Comparison of ENCODE assay signal across 1 cellular context in genomic region chr22:50117168-50117762, GRCh38.
TF ChIP-seq lines count a peak whose summit lies in the region.

No MANE protein-coding gene starts in this region.

TF ChIP-seq in K562, 482 proteins besides CTCF, POLR2A, EP300 and RAD21 (continued from another document and continues in another):
- TF ChIP-seq, protein P1, sequence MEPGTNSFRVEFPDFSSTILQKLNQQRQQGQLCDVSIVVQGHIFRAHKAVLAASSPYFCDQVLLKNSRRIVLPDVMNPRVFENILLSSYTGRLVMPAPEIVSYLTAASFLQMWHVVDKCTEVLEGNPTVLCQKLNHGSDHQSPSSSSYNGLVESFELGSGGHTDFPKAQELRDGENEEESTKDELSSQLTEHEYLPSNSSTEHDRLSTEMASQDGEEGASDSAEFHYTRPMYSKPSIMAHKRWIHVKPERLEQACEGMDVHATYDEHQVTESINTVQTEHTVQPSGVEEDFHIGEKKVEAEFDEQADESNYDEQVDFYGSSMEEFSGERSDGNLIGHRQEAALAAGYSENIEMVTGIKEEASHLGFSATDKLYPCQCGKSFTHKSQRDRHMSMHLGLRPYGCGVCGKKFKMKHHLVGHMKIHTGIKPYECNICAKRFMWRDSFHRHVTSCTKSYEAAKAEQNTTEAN (CRISPR knock-in tag; IDR thresholded peaks at IDR 0.05), result no peak
- TF ChIP-seq, protein P2, sequence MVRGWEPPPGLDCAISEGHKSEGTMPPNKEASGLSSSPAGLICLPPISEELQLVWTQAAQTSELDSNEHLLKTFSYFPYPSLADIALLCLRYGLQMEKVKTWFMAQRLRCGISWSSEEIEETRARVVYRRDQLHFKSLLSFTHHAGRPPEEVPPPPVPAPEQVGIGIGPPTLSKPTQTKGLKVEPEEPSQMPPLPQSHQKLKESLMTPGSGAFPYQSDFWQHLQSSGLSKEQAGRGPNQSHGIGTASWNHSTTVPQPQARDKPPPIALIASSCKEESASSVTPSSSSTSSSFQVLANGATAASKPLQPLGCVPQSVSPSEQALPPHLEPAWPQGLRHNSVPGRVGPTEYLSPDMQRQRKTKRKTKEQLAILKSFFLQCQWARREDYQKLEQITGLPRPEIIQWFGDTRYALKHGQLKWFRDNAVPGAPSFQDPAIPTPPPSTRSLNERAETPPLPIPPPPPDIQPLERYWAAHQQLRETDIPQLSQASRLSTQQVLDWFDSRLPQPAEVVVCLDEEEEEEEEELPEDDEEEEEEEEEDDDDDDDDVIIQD (CRISPR knock-in tag; IDR thresholded peaks at IDR 0.05), result no peak
- TF ChIP-seq, protein P3, sequence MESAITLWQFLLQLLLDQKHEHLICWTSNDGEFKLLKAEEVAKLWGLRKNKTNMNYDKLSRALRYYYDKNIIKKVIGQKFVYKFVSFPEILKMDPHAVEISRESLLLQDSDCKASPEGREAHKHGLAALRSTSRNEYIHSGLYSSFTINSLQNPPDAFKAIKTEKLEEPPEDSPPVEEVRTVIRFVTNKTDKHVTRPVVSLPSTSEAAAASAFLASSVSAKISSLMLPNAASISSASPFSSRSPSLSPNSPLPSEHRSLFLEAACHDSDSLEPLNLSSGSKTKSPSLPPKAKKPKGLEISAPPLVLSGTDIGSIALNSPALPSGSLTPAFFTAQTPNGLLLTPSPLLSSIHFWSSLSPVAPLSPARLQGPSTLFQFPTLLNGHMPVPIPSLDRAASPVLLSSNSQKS (CRISPR knock-in tag; IDR thresholded peaks at IDR 0.05), result no peak
- no peak for TF ChIP-seq CHCHD3 (CRISPR knock-in tag; IDR thresholded peaks at IDR 0.05)
- TF ChIP-seq RBM14 (IDR thresholded peaks at IDR 0.05; ENCODE audit: borderline replicate concordance, insufficient read depth, low read depth, low read length), result no peak
- TF ChIP-seq ZNF695 (CRISPR knock-in tag; IDR thresholded peaks at IDR 0.05), result no peak
- TF ChIP-seq ZNF644 (tag; IDR thresholded peaks at IDR 0.05; ENCODE audit: low read depth), result no peak
- no peak for TF ChIP-seq SIX5 (IDR thresholded peaks at IDR 0.05; ENCODE audit: borderline replicate concordance in 1 of 2, insufficient read depth in 1 of 2, low read depth in 1 of 2, low read length in 2 of 2)
- no peak for TF ChIP-seq YY1 (IDR thresholded peaks at IDR 0.05; ENCODE audit: borderline replicate concordance in 1 of 3, control insufficient read depth in 1 of 3, extremely low read depth in 1 of 3, insufficient read depth in 3 of 3, insufficient read length in 1 of 3, insufficient replicate concordance in 2 of 3, low read depth in 1 of 3, low read length in 2 of 3)
- TF ChIP-seq ZNF639 (CRISPR knock-in tag; conservative IDR thresholded peaks at IDR 0.05 in 1 of 2, IDR thresholded peaks at IDR 0.05 in 1 of 2), result no peak
- TF ChIP-seq ARID1B (IDR thresholded peaks at IDR 0.05), result peak; percentile 55
- TF ChIP-seq, protein P4, sequence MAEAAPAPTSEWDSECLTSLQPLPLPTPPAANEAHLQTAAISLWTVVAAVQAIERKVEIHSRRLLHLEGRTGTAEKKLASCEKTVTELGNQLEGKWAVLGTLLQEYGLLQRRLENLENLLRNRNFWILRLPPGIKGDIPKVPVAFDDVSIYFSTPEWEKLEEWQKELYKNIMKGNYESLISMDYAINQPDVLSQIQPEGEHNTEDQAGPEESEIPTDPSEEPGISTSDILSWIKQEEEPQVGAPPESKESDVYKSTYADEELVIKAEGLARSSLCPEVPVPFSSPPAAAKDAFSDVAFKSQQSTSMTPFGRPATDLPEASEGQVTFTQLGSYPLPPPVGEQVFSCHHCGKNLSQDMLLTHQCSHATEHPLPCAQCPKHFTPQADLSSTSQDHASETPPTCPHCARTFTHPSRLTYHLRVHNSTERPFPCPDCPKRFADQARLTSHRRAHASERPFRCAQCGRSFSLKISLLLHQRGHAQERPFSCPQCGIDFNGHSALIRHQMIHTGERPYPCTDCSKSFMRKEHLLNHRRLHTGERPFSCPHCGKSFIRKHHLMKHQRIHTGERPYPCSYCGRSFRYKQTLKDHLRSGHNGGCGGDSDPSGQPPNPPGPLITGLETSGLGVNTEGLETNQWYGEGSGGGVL (CRISPR knock-in tag; IDR thresholded peaks at IDR 0.05), result no peak
- TF ChIP-seq POLR3A (IDR thresholded peaks at IDR 0.05; ENCODE audit: borderline replicate concordance, extremely low read depth, insufficient read depth, insufficient read length), result no peak
- TF ChIP-seq, protein P5, sequence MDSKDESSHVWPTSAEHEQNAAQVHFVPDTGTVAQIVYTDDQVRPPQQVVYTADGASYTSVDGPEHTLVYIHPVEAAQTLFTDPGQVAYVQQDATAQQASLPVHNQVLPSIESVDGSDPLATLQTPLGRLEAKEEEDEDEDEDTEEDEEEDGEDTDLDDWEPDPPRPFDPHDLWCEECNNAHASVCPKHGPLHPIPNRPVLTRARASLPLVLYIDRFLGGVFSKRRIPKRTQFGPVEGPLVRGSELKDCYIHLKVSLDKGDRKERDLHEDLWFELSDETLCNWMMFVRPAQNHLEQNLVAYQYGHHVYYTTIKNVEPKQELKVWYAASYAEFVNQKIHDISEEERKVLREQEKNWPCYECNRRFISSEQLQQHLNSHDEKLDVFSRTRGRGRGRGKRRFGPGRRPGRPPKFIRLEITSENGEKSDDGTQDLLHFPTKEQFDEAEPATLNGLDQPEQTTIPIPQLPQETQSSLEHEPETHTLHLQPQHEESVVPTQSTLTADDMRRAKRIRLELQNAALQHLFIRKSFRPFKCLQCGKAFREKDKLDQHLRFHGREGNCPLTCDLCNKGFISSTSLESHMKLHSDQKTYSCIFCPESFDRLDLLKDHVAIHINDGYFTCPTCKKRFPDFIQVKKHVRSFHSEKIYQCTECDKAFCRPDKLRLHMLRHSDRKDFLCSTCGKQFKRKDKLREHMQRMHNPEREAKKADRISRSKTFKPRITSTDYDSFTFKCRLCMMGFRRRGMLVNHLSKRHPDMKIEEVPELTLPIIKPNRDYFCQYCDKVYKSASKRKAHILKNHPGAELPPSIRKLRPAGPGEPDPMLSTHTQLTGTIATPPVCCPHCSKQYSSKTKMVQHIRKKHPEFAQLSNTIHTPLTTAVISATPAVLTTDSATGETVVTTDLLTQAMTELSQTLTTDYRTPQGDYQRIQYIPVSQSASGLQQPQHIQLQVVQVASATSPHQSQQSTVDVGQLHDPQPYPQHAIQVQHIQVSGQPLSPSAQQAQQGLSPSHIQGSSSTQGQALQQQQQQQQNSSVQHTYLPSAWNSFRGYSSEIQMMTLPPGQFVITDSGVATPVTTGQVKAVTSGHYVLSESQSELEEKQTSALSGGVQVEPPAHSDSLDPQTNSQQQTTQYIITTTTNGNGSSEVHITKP (IDR thresholded peaks at IDR 0.05; ENCODE audit: partially characterized antibody), result peak; percentile 79
- no peak for TF ChIP-seq ZNF699 (CRISPR knock-in tag; IDR thresholded peaks at IDR 0.05; ENCODE audit: insufficient replicate concordance)
- no peak for TF ChIP-seq COPS2 (conservative IDR thresholded peaks at IDR 0.05)
- peak; percentile 42 to 48; a peak in 3 of 4 replicates for TF ChIP-seq NRF1 (conservative IDR thresholded peaks at IDR 0.05 in 1 of 2, IDR thresholded peaks at IDR 0.05 in 1 of 2)
- peak; percentile 29; the same call in 1 of the 2 replicates for TF ChIP-seq ESRRA (IDR thresholded peaks at IDR 0.05; ENCODE audit: borderline replicate concordance, low read depth)
- no peak for TF ChIP-seq DMBX1 (CRISPR knock-in tag; IDR thresholded peaks at IDR 0.05; ENCODE audit: borderline replicate concordance)
- no peak for TF ChIP-seq JUN (IDR thresholded peaks at IDR 0.05; ENCODE audit: borderline replicate concordance, low read depth, low read length)
- no peak for TF ChIP-seq JUN (CRISPR knock-in tag; IDR thresholded peaks at IDR 0.05; ENCODE audit: borderline replicate concordance)
- TF ChIP-seq KDM5B (IDR thresholded peaks at IDR 0.05; ENCODE audit: insufficient replicate concordance, low read depth, low read length), result peak; percentile 86
- TF ChIP-seq, protein P6, sequence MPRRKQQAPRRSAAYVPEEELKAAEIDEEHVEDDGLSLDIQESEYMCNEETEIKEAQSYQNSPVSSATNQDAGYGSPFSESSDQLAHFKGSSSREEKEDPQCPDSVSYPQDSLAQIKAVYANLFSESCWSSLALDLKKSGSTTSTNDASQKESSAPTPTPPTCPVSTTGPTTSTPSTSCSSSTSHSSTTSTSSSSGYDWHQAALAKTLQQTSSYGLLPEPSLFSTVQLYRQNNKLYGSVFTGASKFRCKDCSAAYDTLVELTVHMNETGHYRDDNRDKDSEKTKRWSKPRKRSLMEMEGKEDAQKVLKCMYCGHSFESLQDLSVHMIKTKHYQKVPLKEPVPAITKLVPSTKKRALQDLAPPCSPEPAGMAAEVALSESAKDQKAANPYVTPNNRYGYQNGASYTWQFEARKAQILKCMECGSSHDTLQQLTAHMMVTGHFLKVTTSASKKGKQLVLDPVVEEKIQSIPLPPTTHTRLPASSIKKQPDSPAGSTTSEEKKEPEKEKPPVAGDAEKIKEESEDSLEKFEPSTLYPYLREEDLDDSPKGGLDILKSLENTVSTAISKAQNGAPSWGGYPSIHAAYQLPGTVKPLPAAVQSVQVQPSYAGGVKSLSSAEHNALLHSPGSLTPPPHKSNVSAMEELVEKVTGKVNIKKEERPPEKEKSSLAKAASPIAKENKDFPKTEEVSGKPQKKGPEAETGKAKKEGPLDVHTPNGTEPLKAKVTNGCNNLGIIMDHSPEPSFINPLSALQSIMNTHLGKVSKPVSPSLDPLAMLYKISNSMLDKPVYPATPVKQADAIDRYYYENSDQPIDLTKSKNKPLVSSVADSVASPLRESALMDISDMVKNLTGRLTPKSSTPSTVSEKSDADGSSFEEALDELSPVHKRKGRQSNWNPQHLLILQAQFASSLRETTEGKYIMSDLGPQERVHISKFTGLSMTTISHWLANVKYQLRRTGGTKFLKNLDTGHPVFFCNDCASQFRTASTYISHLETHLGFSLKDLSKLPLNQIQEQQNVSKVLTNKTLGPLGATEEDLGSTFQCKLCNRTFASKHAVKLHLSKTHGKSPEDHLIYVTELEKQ (CRISPR knock-in tag; IDR thresholded peaks at IDR 0.05), result no peak
- TF ChIP-seq, protein P7, sequence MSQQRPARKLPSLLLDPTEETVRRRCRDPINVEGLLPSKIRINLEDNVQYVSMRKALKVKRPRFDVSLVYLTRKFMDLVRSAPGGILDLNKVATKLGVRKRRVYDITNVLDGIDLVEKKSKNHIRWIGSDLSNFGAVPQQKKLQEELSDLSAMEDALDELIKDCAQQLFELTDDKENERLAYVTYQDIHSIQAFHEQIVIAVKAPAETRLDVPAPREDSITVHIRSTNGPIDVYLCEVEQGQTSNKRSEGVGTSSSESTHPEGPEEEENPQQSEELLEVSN (IDR thresholded peaks at IDR 0.05; ENCODE audit: borderline replicate concordance in 1 of 2, extremely low read depth in 1 of 2, insufficient read depth in 1 of 2, insufficient read length in 1 of 2, low read depth in 1 of 2, low read length in 1 of 2, poor library complexity in 1 of 2, severe bottlenecking in 1 of 2), result peak in 1 of 2 experiments; percentile 10
- no peak; the same call in 1 of the 2 replicates for TF ChIP-seq HNRNPUL1 (IDR thresholded peaks at IDR 0.05; ENCODE audit: low read length)
- TF ChIP-seq MYBL2 (IDR thresholded peaks at IDR 0.05; ENCODE audit: low read depth), result no peak
- no peak for TF ChIP-seq MYBL2 (CRISPR knock-in tag; IDR thresholded peaks at IDR 0.05; ENCODE audit: borderline replicate concordance)
- TF ChIP-seq ZNF311 (CRISPR knock-in tag; IDR thresholded peaks at IDR 0.05), result no peak
- no peak for TF ChIP-seq E2F4 (CRISPR knock-in tag; IDR thresholded peaks at IDR 0.05; ENCODE audit: low read depth)
- TF ChIP-seq, protein P8, sequence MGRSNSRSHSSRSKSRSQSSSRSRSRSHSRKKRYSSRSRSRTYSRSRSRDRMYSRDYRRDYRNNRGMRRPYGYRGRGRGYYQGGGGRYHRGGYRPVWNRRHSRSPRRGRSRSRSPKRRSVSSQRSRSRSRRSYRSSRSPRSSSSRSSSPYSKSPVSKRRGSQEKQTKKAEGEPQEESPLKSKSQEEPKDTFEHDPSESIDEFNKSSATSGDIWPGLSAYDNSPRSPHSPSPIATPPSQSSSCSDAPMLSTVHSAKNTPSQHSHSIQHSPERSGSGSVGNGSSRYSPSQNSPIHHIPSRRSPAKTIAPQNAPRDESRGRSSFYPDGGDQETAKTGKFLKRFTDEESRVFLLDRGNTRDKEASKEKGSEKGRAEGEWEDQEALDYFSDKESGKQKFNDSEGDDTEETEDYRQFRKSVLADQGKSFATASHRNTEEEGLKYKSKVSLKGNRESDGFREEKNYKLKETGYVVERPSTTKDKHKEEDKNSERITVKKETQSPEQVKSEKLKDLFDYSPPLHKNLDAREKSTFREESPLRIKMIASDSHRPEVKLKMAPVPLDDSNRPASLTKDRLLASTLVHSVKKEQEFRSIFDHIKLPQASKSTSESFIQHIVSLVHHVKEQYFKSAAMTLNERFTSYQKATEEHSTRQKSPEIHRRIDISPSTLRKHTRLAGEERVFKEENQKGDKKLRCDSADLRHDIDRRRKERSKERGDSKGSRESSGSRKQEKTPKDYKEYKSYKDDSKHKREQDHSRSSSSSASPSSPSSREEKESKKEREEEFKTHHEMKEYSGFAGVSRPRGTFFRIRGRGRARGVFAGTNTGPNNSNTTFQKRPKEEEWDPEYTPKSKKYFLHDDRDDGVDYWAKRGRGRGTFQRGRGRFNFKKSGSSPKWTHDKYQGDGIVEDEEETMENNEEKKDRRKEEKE (IDR thresholded peaks at IDR 0.05; ENCODE audit: borderline replicate concordance in 1 of 2, control insufficient read depth in 1 of 2, low read depth in 2 of 2, low read length in 1 of 2), result no peak
- no peak for TF ChIP-seq FOXK2 (conservative IDR thresholded peaks at IDR 0.05 in 1 of 2, IDR thresholded peaks at IDR 0.05 in 1 of 2; ENCODE audit: low read depth in 2 of 2)
- no peak for TF ChIP-seq ZNF212 (CRISPR knock-in tag; IDR thresholded peaks at IDR 0.05)
- TF ChIP-seq ATF1 (CRISPR knock-in tag; IDR thresholded peaks at IDR 0.05), result no peak
- TF ChIP-seq ATF1 (tag; IDR thresholded peaks at IDR 0.05), result no peak
- no peak for TF ChIP-seq U2AF1 (optimal IDR thresholded peaks at IDR 0.05; ENCODE audit: low read depth, low read length)
- no peak for TF ChIP-seq NR3C1 (CRISPR knock-in tag; IDR thresholded peaks at IDR 0.05)
- no peak for TF ChIP-seq NCOA6 (IDR thresholded peaks at IDR 0.05)
- no peak for TF ChIP-seq ETV6 (IDR thresholded peaks at IDR 0.05; ENCODE audit: borderline replicate concordance in 1 of 2, low read depth in 2 of 2, low read length in 1 of 2)
- TF ChIP-seq ETV6 (CRISPR knock-in tag; IDR thresholded peaks at IDR 0.05; ENCODE audit: borderline replicate concordance), result no peak
- no peak for TF ChIP-seq TCF3 (CRISPR knock-in tag; IDR thresholded peaks at IDR 0.05)
- TF ChIP-seq TAL1 (IDR thresholded peaks at IDR 0.05), result no peak
- 0 out of 4 replicates have a peak, but pooled peaks of 1 of the 2 experiments have one; percentile 34 for TF ChIP-seq CSDE1 (IDR thresholded peaks at IDR 0.05)
